30 cellular contexts compared by ENCODE assay signal in the genomic region with DNA sequence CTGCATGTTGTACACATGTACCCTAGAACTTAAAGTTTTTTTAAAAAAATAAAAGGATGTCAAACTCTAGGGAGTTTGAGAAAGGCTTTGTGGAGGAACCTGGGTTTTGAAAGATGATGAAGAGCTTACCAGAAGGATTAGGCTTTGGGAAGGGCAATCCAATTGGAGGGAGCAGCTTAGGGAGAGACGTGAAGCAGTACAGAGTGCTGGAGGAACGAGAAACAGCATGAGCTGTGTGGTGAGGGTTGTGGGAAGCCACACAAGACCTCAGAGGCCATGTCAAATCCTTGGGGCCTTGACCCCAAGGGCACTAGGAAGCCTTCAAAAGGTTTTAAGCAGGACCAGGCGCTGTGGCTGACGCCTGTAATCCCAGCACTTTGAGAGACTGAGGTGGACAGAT.
"Had no signal": no experiment of that assay in that cellular context is flagged by ENCODE, and none has a peak within 500 bp of the region (broad histone marks: within the 10 kb centered on the region; RNA-seq: fewer than 3 reads in every experiment).

No MANE protein-coding gene starts in this region.

- DNase-seq: activated CD4-positive, alpha-beta memory T cell treated with anti-CD3 and anti-CD28 coated beads for 36 hours; activated CD4-positive, alpha-beta T cell treated with anti-CD3 and anti-CD28 coated beads for 36 hours; activated CD4-positive, alpha-beta T cell treated with anti-CD3 and anti-CD28 coated beads, Interleukin-2, amount 10 ng/mL, durations not matched to agents 7 days and 5 days; activated CD8-positive, alpha-beta memory T cell treated with anti-CD3 and anti-CD28 coated beads, Interleukin-2, amount 50 U/mL, for 4 hours; activated effector memory CD4-positive, alpha-beta T cell treated with anti-CD3 and anti-CD28 coated beads, Interleukin-2, amount 50 U/mL, for 16 hours; activated naive CD4-positive, alpha-beta T cell; activated naive CD4-positive, alpha-beta T cell treated with anti-CD3 and anti-CD28 coated beads, Interleukin-2, amount 50 U/mL, for 16 hours; activated naive CD8-positive, alpha-beta T cell treated with anti-CD3 and anti-CD28 coated beads for 36 hours; activated T-cell treated with anti-CD3 and anti-CD28 coated beads for 4 hours; activated T-cell treated with anti-CD3 and anti-CD28 coated beads, Interleukin-2, amount 50 U/mL, for 48 hours; amniotic stem cell; brain microvascular endothelial cell; central memory CD4-positive, alpha-beta T cell; NCI-H1105; NCI-H1417 treated with DMSO at 0.1 percent for 48 hours; NCI-H187 treated with DMSO at 0.1 percent for 48 hours; NCI-H2081; NCI-H2171 treated with DMSO at 0.1 percent for 48 hours; NCI-H2227 treated with DMSO at 0.1 percent for 48 hours; NCI-H446; NCI-H510A treated with DMSO at 0.1 percent for 48 hours; NCI-H526 treated with DMSO at 0.1 percent for 48 hours; NCI-H774; SHP77 treated with DMSO at 0.1 percent for 48 hours; T-cell; T-helper 17 cell; T1000 had no signal

- ATAC-seq: activated CD4-positive, alpha-beta T cell treated with anti-CD3 and anti-CD28 coated beads for 36 hours; activated T-helper 17 cell treated with anti-CD3 and anti-CD28 coated beads, Interleukin-2, amount 50 U/mL, for 72 hours; Panc1; SK-N-SH treated with all-trans-retinoic acid at 6 μM for 48 hours; T-cell; T-helper 17 cell had no signal

- H3K9me3 Mint-ChIP-seq: activated CD4-positive, alpha-beta memory T cell treated with anti-CD3 and anti-CD28 coated beads for 36 hours; activated CD4-positive, alpha-beta T cell treated with anti-CD3 and anti-CD28 coated beads, Interleukin-2, amount 10 ng/mL, durations not matched to agents 7 days and 5 days; activated naive CD8-positive, alpha-beta T cell treated with anti-CD3 and anti-CD28 coated beads for 36 hours; activated T-helper 17 cell treated with anti-CD3 and anti-CD28 coated beads, Interleukin-2, amount 50 U/mL, for 72 hours; T-cell had no signal

- H3K27me3 Mint-ChIP-seq: activated CD4-positive, alpha-beta memory T cell treated with anti-CD3 and anti-CD28 coated beads for 36 hours; activated CD4-positive, alpha-beta T cell treated with anti-CD3 and anti-CD28 coated beads for 36 hours; activated CD4-positive, alpha-beta T cell treated with anti-CD3 and anti-CD28 coated beads, Interleukin-2, amount 10 ng/mL, durations not matched to agents 7 days and 5 days; activated naive CD8-positive, alpha-beta T cell treated with anti-CD3 and anti-CD28 coated beads for 36 hours; activated T-helper 17 cell treated with anti-CD3 and anti-CD28 coated beads, Interleukin-2, amount 50 U/mL, for 72 hours; T-cell; T-helper 17 cell had no signal

- H3K4me1 Mint-ChIP-seq: activated CD4-positive, alpha-beta T cell treated with anti-CD3 and anti-CD28 coated beads, Interleukin-2, amount 10 ng/mL, durations not matched to agents 7 days and 5 days; activated T-helper 17 cell treated with anti-CD3 and anti-CD28 coated beads, Interleukin-2, amount 50 U/mL, for 72 hours; T-cell had no signal

- H3K4me3 Mint-ChIP-seq: activated CD4-positive, alpha-beta memory T cell treated with anti-CD3 and anti-CD28 coated beads for 36 hours; activated CD4-positive, alpha-beta T cell treated with anti-CD3 and anti-CD28 coated beads for 36 hours; activated CD4-positive, alpha-beta T cell treated with anti-CD3 and anti-CD28 coated beads, Interleukin-2, amount 10 ng/mL, durations not matched to agents 7 days and 5 days; activated naive CD8-positive, alpha-beta T cell treated with anti-CD3 and anti-CD28 coated beads for 36 hours; activated T-helper 17 cell treated with anti-CD3 and anti-CD28 coated beads, Interleukin-2, amount 50 U/mL, for 72 hours; T-cell; T-helper 17 cell had no signal

- H3K27ac Mint-ChIP-seq: activated CD4-positive, alpha-beta memory T cell treated with anti-CD3 and anti-CD28 coated beads for 36 hours; activated CD4-positive, alpha-beta T cell treated with anti-CD3 and anti-CD28 coated beads for 36 hours; activated CD4-positive, alpha-beta T cell treated with anti-CD3 and anti-CD28 coated beads, Interleukin-2, amount 10 ng/mL, durations not matched to agents 7 days and 5 days; activated T-helper 17 cell treated with anti-CD3 and anti-CD28 coated beads, Interleukin-2, amount 50 U/mL, for 72 hours; T-cell had no signal
